Comparison of ENCODE assay signal across 1 cellular context in genomic region chr5:177554474-177555111, GRCh38.
TF ChIP-seq lines count a peak whose summit lies in the region.

FAM193B (minus strand) TSS chr5:177554563; CDS start chr5:177554458, 105 bp downstream.

TF ChIP-seq in HepG2, 621 proteins besides CTCF, POLR2A, EP300 and RAD21 (continued from another document and continues in another):
- TF ChIP-seq ATF5 (CRISPR knock-in tag; IDR thresholded peaks at IDR 0.05; ENCODE audit: low read depth) (no peak), ZNF354B (CRISPR knock-in tag; IDR thresholded peaks at IDR 0.05) (0 out of 2 replicates have a peak, but pooled peaks have one; percentile 6), ZNF337 (CRISPR knock-in tag; IDR thresholded peaks at IDR 0.05; ENCODE audit: borderline replicate concordance, low read depth) (no peak), ZNF567 (CRISPR knock-in tag; IDR thresholded peaks at IDR 0.05; ENCODE audit: borderline replicate concordance) (no peak), PHF20 (CRISPR knock-in tag; IDR thresholded peaks at IDR 0.05) (peak; percentile 71), ZBTB26 (CRISPR knock-in tag; IDR thresholded peaks at IDR 0.05; ENCODE audit: borderline replicate concordance) (no peak; the same call in 1 of the 2 replicates), ZNF20 (CRISPR knock-in tag; IDR thresholded peaks at IDR 0.05) (no peak), FOXO4 (CRISPR knock-in tag; conservative IDR thresholded peaks at IDR 0.05) (no peak), LBX2 (CRISPR knock-in tag; IDR thresholded peaks at IDR 0.05; ENCODE audit: borderline replicate concordance) (no peak), KDM4B (CRISPR knock-in tag; IDR thresholded peaks at IDR 0.05) (peak; percentile 69; the same call in 1 of the 2 replicates), ZNF558 (CRISPR knock-in tag; IDR thresholded peaks at IDR 0.05; ENCODE audit: borderline replicate concordance) (no peak), ZNF432 (CRISPR knock-in tag; IDR thresholded peaks at IDR 0.05; ENCODE audit: borderline replicate concordance) (no peak), ZNF530 (CRISPR knock-in tag; IDR thresholded peaks at IDR 0.05; ENCODE audit: low read depth) (no peak), FOXM1 (CRISPR knock-in tag; IDR thresholded peaks at IDR 0.05) (no peak), NBN (conservative IDR thresholded peaks at IDR 0.05) (no peak), ZEB1 (IDR thresholded peaks at IDR 0.05; ENCODE audit: insufficient replicate concordance, low read depth) (no peak), MED1 (CRISPR knock-in tag; IDR thresholded peaks at IDR 0.05) (0 out of 2 replicates have a peak, but pooled peaks have one; percentile 44), TRIM24 (CRISPR knock-in tag; IDR thresholded peaks at IDR 0.05) (no peak), MBNL3 (CRISPR knock-in tag; conservative IDR thresholded peaks at IDR 0.05) (no peak), ATM (IDR thresholded peaks at IDR 0.05; ENCODE audit: borderline replicate concordance) (no peak), SP2 (CRISPR knock-in tag; IDR thresholded peaks at IDR 0.05) (no peak), ONECUT2 (CRISPR knock-in tag; IDR thresholded peaks at IDR 0.05) (no peak), ZNF224 (CRISPR knock-in tag; IDR thresholded peaks at IDR 0.05) (no peak), FOXP4 (CRISPR knock-in tag; IDR thresholded peaks at IDR 0.05) (peak; percentile 53; the same call in 1 of the 2 replicates), HBP1 (CRISPR knock-in tag; IDR thresholded peaks at IDR 0.05; ENCODE audit: low read depth) (no peak), KLF13 (CRISPR knock-in tag; IDR thresholded peaks at IDR 0.05) (no peak), ZNF326 (CRISPR knock-in tag; IDR thresholded peaks at IDR 0.05; ENCODE audit: borderline replicate concordance) (no peak), STAT5B (CRISPR knock-in tag; IDR thresholded peaks at IDR 0.05) (no peak), DDIT3 (CRISPR knock-in tag; IDR thresholded peaks at IDR 0.05) (no peak), REL (CRISPR knock-in tag; conservative IDR thresholded peaks at IDR 0.05) (no peak), ZBTB46 (CRISPR knock-in tag; IDR thresholded peaks at IDR 0.05; ENCODE audit: borderline replicate concordance) (no peak), PLSCR1 (CRISPR knock-in tag; IDR thresholded peaks at IDR 0.05; ENCODE audit: borderline replicate concordance) (no peak), MYPOP (CRISPR knock-in tag; IDR thresholded peaks at IDR 0.05) (no peak), ZNF367 (CRISPR knock-in tag; IDR thresholded peaks at IDR 0.05; ENCODE audit: borderline replicate concordance) (no peak), JUN (CRISPR knock-in tag; IDR thresholded peaks at IDR 0.05) (no peak), KMT2B (CRISPR knock-in tag; IDR thresholded peaks at IDR 0.05) (peak; percentile 60; the same call in 1 of the 2 replicates), AHDC1 (CRISPR knock-in tag; IDR thresholded peaks at IDR 0.05; ENCODE audit: borderline replicate concordance) (no peak), ZNF615 (CRISPR knock-in tag; IDR thresholded peaks at IDR 0.05; ENCODE audit: borderline replicate concordance) (no peak; the same call in 1 of the 2 replicates), ZBTB8A (CRISPR knock-in tag; IDR thresholded peaks at IDR 0.05; ENCODE audit: borderline replicate concordance, low read depth) (no peak), GLMP (CRISPR knock-in tag; IDR thresholded peaks at IDR 0.05; ENCODE audit: borderline replicate concordance) (no peak), ZNF33B (CRISPR knock-in tag; IDR thresholded peaks at IDR 0.05) (0 out of 2 replicates have a peak, but pooled peaks have one; percentile 32)
